In the genomic region with DNA sequence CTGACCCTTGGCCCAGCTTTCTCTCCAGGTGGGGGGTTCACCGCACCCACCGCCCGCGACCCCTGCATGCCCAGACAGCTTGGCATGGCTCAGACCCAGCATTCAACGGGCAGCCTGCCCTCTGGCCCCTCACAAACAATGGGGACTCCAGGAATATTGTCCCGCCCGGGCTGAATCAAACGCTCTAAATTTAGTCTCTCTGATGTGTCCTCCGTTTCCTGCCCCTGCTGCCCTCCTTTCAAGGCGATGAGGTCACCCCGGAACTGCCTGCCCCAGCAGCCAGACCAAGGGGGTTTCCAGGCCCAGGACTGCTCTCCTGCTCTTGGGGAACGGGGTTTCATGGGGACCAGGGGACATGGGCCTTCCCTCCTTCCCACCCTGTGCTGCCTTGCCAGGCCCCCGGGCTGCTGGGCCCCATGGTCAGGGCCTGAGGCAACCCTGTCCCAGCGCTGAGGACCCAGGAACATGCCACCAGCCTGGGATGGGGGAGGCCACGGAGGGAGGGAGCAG, we compare ENCODE assay signal across 1 cellular context.
TF ChIP-seq lines count a peak whose summit lies in the region.

No MANE protein-coding gene starts in this region.

TF ChIP-seq in GM23338, 12 proteins besides CTCF, POLR2A, EP300 and RAD21 (continued from another document):
- TF ChIP-seq, protein P1, sequence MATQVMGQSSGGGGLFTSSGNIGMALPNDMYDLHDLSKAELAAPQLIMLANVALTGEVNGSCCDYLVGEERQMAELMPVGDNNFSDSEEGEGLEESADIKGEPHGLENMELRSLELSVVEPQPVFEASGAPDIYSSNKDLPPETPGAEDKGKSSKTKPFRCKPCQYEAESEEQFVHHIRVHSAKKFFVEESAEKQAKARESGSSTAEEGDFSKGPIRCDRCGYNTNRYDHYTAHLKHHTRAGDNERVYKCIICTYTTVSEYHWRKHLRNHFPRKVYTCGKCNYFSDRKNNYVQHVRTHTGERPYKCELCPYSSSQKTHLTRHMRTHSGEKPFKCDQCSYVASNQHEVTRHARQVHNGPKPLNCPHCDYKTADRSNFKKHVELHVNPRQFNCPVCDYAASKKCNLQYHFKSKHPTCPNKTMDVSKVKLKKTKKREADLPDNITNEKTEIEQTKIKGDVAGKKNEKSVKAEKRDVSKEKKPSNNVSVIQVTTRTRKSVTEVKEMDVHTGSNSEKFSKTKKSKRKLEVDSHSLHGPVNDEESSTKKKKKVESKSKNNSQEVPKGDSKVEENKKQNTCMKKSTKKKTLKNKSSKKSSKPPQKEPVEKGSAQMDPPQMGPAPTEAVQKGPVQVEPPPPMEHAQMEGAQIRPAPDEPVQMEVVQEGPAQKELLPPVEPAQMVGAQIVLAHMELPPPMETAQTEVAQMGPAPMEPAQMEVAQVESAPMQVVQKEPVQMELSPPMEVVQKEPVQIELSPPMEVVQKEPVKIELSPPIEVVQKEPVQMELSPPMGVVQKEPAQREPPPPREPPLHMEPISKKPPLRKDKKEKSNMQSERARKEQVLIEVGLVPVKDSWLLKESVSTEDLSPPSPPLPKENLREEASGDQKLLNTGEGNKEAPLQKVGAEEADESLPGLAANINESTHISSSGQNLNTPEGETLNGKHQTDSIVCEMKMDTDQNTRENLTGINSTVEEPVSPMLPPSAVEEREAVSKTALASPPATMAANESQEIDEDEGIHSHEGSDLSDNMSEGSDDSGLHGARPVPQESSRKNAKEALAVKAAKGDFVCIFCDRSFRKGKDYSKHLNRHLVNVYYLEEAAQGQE (IDR thresholded peaks at IDR 0.05; ENCODE audit: unreplicated experiment), result no peak
- TF ChIP-seq, protein P2, sequence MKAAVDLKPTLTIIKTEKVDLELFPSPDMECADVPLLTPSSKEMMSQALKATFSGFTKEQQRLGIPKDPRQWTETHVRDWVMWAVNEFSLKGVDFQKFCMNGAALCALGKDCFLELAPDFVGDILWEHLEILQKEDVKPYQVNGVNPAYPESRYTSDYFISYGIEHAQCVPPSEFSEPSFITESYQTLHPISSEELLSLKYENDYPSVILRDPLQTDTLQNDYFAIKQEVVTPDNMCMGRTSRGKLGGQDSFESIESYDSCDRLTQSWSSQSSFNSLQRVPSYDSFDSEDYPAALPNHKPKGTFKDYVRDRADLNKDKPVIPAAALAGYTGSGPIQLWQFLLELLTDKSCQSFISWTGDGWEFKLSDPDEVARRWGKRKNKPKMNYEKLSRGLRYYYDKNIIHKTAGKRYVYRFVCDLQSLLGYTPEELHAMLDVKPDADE (IDR thresholded peaks at IDR 0.05), result no peak
- TF ChIP-seq POLR2AphosphoS5 (IDR thresholded peaks at IDR 0.05; ENCODE audit: low read depth) (no peak), NANOG (IDR thresholded peaks at IDR 0.05; ENCODE audit: borderline replicate concordance) (no peak), EZH2phosphoT487 (IDR thresholded peaks at IDR 0.05; ENCODE audit: unreplicated experiment) (no peak), EZH2 (IDR thresholded peaks at IDR 0.05; ENCODE audit: low read depth, unreplicated experiment) (no peak), JUNB (IDR thresholded peaks at IDR 0.05; ENCODE audit: unreplicated experiment) (no peak), STAT1 (IDR thresholded peaks at IDR 0.05; ENCODE audit: unreplicated experiment) (no peak), ZNF114 (CRISPR knock-in tag; IDR thresholded peaks at IDR 0.05) (no peak), ZNF331 (CRISPR knock-in tag; IDR thresholded peaks at IDR 0.05; ENCODE audit: low read depth) (no peak), CREB1 (CRISPR knock-in tag; IDR thresholded peaks at IDR 0.05; ENCODE audit: low read depth) (no peak)
